9 cellular contexts compared by ENCODE assay signal in the genomic region with DNA sequence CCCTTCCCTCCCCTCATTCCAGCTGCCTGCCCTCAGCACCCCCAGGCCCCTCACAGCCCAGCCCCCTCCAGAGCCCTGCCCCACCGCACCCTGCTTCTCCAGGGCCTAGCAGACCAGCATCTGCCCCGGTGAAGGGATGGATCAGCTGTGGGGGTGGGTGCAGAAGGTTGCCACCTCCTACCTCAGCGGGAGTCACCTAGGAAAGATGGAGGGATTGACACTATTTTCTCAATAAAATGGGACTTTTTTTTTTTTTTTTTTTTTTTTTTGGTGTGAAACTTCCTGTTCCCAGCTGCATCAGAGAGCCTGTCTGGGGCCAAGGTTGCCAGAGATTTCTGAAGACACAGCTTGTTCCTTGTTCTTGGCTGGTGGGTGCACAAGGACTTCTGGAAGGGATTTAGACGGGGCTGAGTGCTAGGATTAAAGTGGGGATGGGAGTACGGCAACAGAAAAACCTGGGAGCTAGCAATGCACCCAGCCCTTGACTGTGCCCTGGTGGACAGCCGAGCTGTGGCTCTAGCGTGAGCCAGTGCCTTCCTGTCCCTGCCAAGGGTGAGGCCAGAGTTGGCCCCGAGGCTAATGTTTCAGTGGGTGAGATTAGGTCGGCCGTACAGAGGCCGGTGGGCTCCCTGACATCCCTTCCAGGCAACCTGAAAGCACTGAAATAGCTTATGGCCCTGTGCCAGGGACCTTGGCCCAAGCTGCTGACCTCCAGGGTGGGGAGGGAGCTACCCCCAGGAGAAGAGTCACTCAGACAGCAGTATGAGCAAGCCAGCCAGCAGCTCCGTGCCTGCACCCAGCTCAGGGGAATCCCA. TPM values are rescaled to one million over a fixed set of nuclear protein-coding genes. Genes with fewer than 3 reads are reported as not detected.
A peak's percentile ranks its signal among the peaks of the same experiment; 100 is the strongest.
DNase-seq lines count a peak whose midpoint lies in the region; ATAC-seq and TF ChIP-seq lines count a peak whose summit lies in the region.
"Had no signal": no experiment of that assay in that cellular context is flagged by ENCODE, and none has a peak within 500 bp of the region (broad histone marks: within the 10 kb centered on the region; RNA-seq: fewer than 3 reads in every experiment).

No MANE protein-coding gene starts in this region.

- H3K27ac ChIP-seq in prostate gland = peak overlapping the region; percentile 64 to 66
- H3K27ac ChIP-seq: SK-N-MC had no signal

- intact Hi-C loops in prostate gland (cut with DNase I) = loop anchor here (5.0 kb wide), 1 partner anchor 103 kb away; no protein-coding TSS in a partner anchor

- no peak for TF ChIP-seq POLR2A in prostate gland (IDR thresholded peaks at IDR 0.05)

- H3K4me3 ChIP-seq in prostate gland = no peak overlapping the region
- H3K4me3 ChIP-seq: SK-N-MC had no signal

- TF ChIP-seq CTCF in prostate gland (IDR thresholded peaks at IDR 0.05) = no peak

- no peaks in the 10 kb centered on the region for H3K9me3 ChIP-seq in prostate gland

- DNase-seq in EL (peak; percentile 60), RPMI7951 (ENCODE audit: low read depth) (peak; percentile 86), globus pallidus (ENCODE audit: low spot score) (peak; percentile 70), prostate gland (ENCODE audit: low spot score) (no peak), foreskin melanocyte (no peak), NCI-H1105 treated with DMSO at 0.1 percent for 48 hours (lab: John Stamatoyannopoulos, UW) (no peak)

- 41% methylated on average over 12 of the region's 12 CpGs for WGBS in prostate gland

- H3K4me1 ChIP-seq in prostate gland (replicated peaks) = peaks cover 3% of the 10 kb centered on the region

- H3K27me3 ChIP-seq in prostate gland (replicated peaks; ENCODE audit: insufficient read depth) = no peaks in the 10 kb centered on the region

- no peaks in the 10 kb centered on the region for H3K36me3 ChIP-seq in prostate gland

- ATAC-seq in HG03565 (IDR thresholded peaks at IDR 0.05; ENCODE audit: unreplicated experiment) (no peak), HG02840 (IDR thresholded peaks at IDR 0.05; ENCODE audit: low FRiP score, unreplicated experiment) (no peak)

RNA-seq across cellular contexts. Expression of a gene that starts 4.5 kb away (rescaled TPM):
- total RNA-seq in RPMI7951 (2014; rRNA removed; shearing (Covaris generic)) = 0.49 and 0.60 TPM in 2 replicates
- 1 to 10 TPM; 2.1 to 7.4 TPM for total RNA-seq in prostate gland

Comparison
In these comparisons a context has a peak if more than half of its experiments do, and no peak if none do; other contexts are left out.
1. DNase-seq: peak in EL (single experiment), RPMI7951 (single experiment) and globus pallidus (single experiment); none in prostate gland (single experiment), foreskin melanocyte (single experiment) and NCI-H1105 treated with DMSO at 0.1 percent for 48 hours (single experiment).